In the genomic region with DNA sequence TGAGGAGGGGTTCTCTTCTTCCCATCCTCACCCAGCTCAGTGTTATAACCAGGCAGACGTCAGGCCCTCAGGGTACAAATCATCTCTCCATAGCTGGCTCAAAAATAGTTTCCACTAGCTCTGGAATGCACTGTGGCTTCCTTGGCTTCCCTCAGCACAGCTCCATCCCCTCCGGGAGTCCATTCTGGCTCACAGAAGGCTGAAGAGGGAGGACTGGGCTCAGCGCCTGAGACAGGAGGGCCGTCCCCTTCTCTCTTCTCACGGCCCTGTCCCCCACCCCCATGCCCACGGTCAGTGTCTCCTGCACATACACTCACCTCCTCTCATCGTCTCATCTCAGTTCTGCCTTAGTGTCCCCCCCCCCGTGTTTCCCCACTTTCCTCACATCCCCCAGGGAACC, we compare ENCODE assay signal across 8 cellular contexts. TPM values are rescaled to one million over a fixed set of nuclear protein-coding genes. Genes with fewer than 3 reads are reported as not detected.
DNase-seq lines count a peak whose midpoint lies in the region; ATAC-seq and TF ChIP-seq lines count a peak whose summit lies in the region.

No MANE protein-coding gene starts in this region.

- peak overlapping the region; percentile 42 for H3K27ac Mint-ChIP-seq in MCF 10A (ENCODE audit: low read depth, unreplicated experiment)

- H3K4me3 ChIP-seq in spleen, result no peak overlapping the region

- peaks cover under 1% of the 10 kb centered on the region for H3K4me1 Mint-ChIP-seq in MCF 10A (ENCODE audit: insufficient read depth, unreplicated experiment)

- H3K27me3 Mint-ChIP-seq in MCF 10A (ENCODE audit: insufficient read depth, unreplicated experiment), result no peaks in the 10 kb centered on the region

- CTCF ChIA-PET in MCF 10A (lab: Yijun Ruan, JAX), result interaction anchor here (0.6 to 3.0 kb wide), 7 partner anchors 10 to 628 kb away, joined by 3 to 21 read pairs (median 3); no protein-coding TSS in a partner anchor

- ATAC-seq in HG03280 (IDR thresholded peaks at IDR 0.05; ENCODE audit: unreplicated experiment), result no peak

- POLR2A ChIA-PET in MCF 10A (lab: Yijun Ruan, JAX), result interaction anchor here (1.3 kb wide), 1 partner anchor 13 kb away, joined by 4 read pairs; no protein-coding TSS in a partner anchor

- WGBS in spleen, 5 donors, result 38 to 56% (median 43%) methylated on average over 8 of the region's 8 CpGs

- H3K36me3 ChIP-seq in spleen, result no peaks in the 10 kb centered on the region

- H3K27ac ChIP-seq in spleen, result peak overlapping the region in 7 of 8 donors; percentile 41 to 76 (median 59)

- DNase-seq in GM03348 (ENCODE audit: low spot score) (peak; percentile 92), MCF 10A (ENCODE audit: unreplicated experiment) (no peak), islet precursor cell (peak; percentile 85), spleen (no peak), NCI-H69 (lab: John Stamatoyannopoulos, UW) (no peak), NCI-H1092 (lab: John Stamatoyannopoulos, UW) (no peak)
- no peak for DNase-seq in activated CD4-positive, alpha-beta T cell treated with anti-CD3 and anti-CD28 coated beads, Interleukin-2, amount 50 U/mL, for 4 hours

- TF ChIP-seq CTCF in MCF 10A (IDR thresholded peaks at IDR 0.05; ENCODE audit: unreplicated experiment) (no peak), spleen (IDR thresholded peaks at IDR 0.05 in 8 of 11, conservative IDR thresholded peaks at IDR 0.05 in 3 of 11) (no peak)

- H3K36me3 Mint-ChIP-seq in MCF 10A (ENCODE audit: insufficient read depth, unreplicated experiment), result peaks cover 6% of the 10 kb centered on the region

- H3K9me3 Mint-ChIP-seq in MCF 10A (ENCODE audit: unreplicated experiment), result no peaks in the 10 kb centered on the region

- no peaks in the 10 kb centered on the region for H3K9me3 ChIP-seq in spleen

- no peak overlapping the region for H3K4me3 Mint-ChIP-seq in MCF 10A (ENCODE audit: unreplicated experiment)

- intact Hi-C loops in MCF 10A (cut with micrococcal nuclease) (no loop called here), spleen (cut with DNase I; ENCODE audit: low total_unique reads) (no loop called here)

- no peaks in the 10 kb centered on the region for H3K27me3 ChIP-seq in spleen (replicated peaks in 1 of 7)

- no peak for TF ChIP-seq POLR2A in spleen (IDR thresholded peaks at IDR 0.05)

- H3K4me1 ChIP-seq in spleen, result peaks cover 0 to 37% (median 24%) of the 10 kb centered on the region in 6 donors

- no TSS peak for BruUV-seq in MCF 10A (replicated peaks; lab: Mats Ljungman, UMichigan)

RNA-seq across cellular contexts. Expression of a gene that starts 50.1 kb away (rescaled TPM):
- 33.4 and 49.3 TPM in 2 replicates for total RNA-seq in MCF 10A (2022)
- total RNA-seq in spleen, result 10 to 100 TPM; 21.9 to 41.8 (median 26.7) TPM
- 10 to 100 TPM; 11.2 to 39.8 (median 17.6) TPM for polyA plus RNA-seq in spleen

Comparison
In these comparisons a context has a peak if more than half of its experiments do, and no peak if none do; other contexts are left out.
1. DNase-seq: peak in GM03348 (single experiment) and islet precursor cell (single experiment); none in MCF 10A (single experiment), spleen (single experiment), NCI-H69 (single experiment), activated CD4-positive, alpha-beta T cell treated with anti-CD3 and anti-CD28 coated beads, Interleukin-2, amount 50 U/mL, for 4 hours (0 of 2) and NCI-H1092 (single experiment).